In genomic region chr17:46253722-46254121, GRCh38 we compare ENCODE assay signal across 8 cellular contexts. TPM values are rescaled to one million over a fixed set of nuclear protein-coding genes. Genes with fewer than 3 reads are reported as not detected.
A peak's percentile ranks its signal among the peaks of the same experiment; 100 is the strongest.
DNase-seq lines count a peak whose midpoint lies in the region; ATAC-seq and TF ChIP-seq lines count a peak whose summit lies in the region.
"Not testable (repeated sequence)": the region's sequence is repeated elsewhere in the genome, so short reads cannot be mapped to it uniquely, and the experiment has no call there.

No MANE protein-coding gene starts in this region.

- DNase-seq in AG08395 (ENCODE audit: low spot score) = peak; percentile 68
- DNase-seq in GM19240 (ENCODE audit: insufficient read length, low spot score) = peak; percentile 56
- DNase-seq in NCI-H1417 (lab: John Stamatoyannopoulos, UW) = peak in 2 of 3 experiments; percentile 7 to 9
- peak; percentile 64 to 74 (median 73) for DNase-seq in T-helper 17 cell
- DNase-seq in activated T-helper 2 cell treated with anti-CD3 and anti-CD28 coated beads, Interferon-gamma antibody, Interleukin-2, Interleukin-4, amounts not matched to agents 10 μg/mL and 5 μg/mL and 100 μg/mL, durations not matched to agents 14 hours and 24 hours and 36 hours (ENCODE audit: low spot score) = peak; percentile 66
- DNase-seq in erythroblast (lab: John Stamatoyannopoulos, UW) = peak; percentile 81 to 86
- DNase-seq in mesendoderm = peak; percentile 77
- DNase-seq in stimulated activated CD4-positive, alpha-beta T cell treated with anti-CD3 and anti-CD28 coated beads, TNF-alpha, amount 100 ng/mL, for 1 hour (ENCODE audit: low read depth in 3 of 3, low spot score in 1 of 3) = peak; percentile 51 to 72 (median 53)

- not testable (repeated sequence) for H2BK5ac ChIP-seq in mesendoderm (ENCODE audit: low read length)

- not testable (repeated sequence) for TF ChIP-seq POLR2A in erythroblast (IDR thresholded peaks at IDR 0.05; ENCODE audit: low read length)

- no CpG with 5 or more reads among the region's 8 CpGs for WGBS in mesendoderm (ENCODE audit: extremely low coverage, insufficient coverage, low lambda C conversion rate)

- H3K56ac ChIP-seq in mesendoderm (ENCODE audit: low read length) = not testable (repeated sequence)

- not testable (repeated sequence) for H4K8ac ChIP-seq in mesendoderm (ENCODE audit: low read depth, low read length)

- intact Hi-C loops in activated T-helper 2 cell treated with anti-CD3 and anti-CD28 coated beads, Interferon-gamma antibody, Interleukin-2, Interleukin-4, amounts not matched to agents 10 μg/mL and 5 μg/mL and 100 μg/mL, durations not matched to agents 14 hours and 24 hours and 36 hours (cut with micrococcal nuclease) = not testable (repeated sequence)

- not testable (repeated sequence) for H3K4me3 ChIP-seq in mesendoderm (ENCODE audit: low read length)

- not testable (repeated sequence) for H3K4me1 Mint-ChIP-seq in T-helper 17 cell; activated T-helper 2 cell treated with anti-CD3 and anti-CD28 coated beads, Interferon-gamma antibody, Interleukin-2, Interleukin-4, amounts not matched to agents 10 μg/mL and 5 μg/mL and 100 μg/mL, durations not matched to agents 14 hours and 24 hours and 36 hours (ENCODE audit: low read depth)

- H3K4ac ChIP-seq in mesendoderm (ENCODE audit: low read depth, low read length) = not testable (repeated sequence)

- H2BK15ac ChIP-seq in mesendoderm (replicated peaks; ENCODE audit: low read depth) = not testable (repeated sequence)

- not testable (repeated sequence) for H3K36me3 ChIP-seq in mesendoderm (ENCODE audit: control insufficient read depth, insufficient read depth, low read length)

- not testable (repeated sequence) for H2BK120ac ChIP-seq in mesendoderm (ENCODE audit: low read depth, low read length)

- H3K36me3 Mint-ChIP-seq in T-helper 17 cell (ENCODE audit: low read depth); activated T-helper 2 cell treated with anti-CD3 and anti-CD28 coated beads, Interferon-gamma antibody, Interleukin-2, Interleukin-4, amounts not matched to agents 10 μg/mL and 5 μg/mL and 100 μg/mL, durations not matched to agents 14 hours and 24 hours and 36 hours (ENCODE audit: low read depth): not testable (repeated sequence)

- not testable (repeated sequence) for H2AK5ac ChIP-seq in mesendoderm (ENCODE audit: low read length)

- peak; percentile 98 for ATAC-seq in T-helper 17 cell

- not testable (repeated sequence) for H3K79me2 ChIP-seq in mesendoderm (ENCODE audit: control insufficient read depth, insufficient read depth, low read length)

- not testable (repeated sequence) for H4K5ac ChIP-seq in mesendoderm (ENCODE audit: low read length)

- H3K27me3 ChIP-seq in mesendoderm (ENCODE audit: insufficient read depth, low read length, poor library complexity) = not testable (repeated sequence)

- H3K9me3 Mint-ChIP-seq in activated T-helper 2 cell treated with anti-CD3 and anti-CD28 coated beads, Interferon-gamma antibody, Interleukin-2, Interleukin-4, amounts not matched to agents 10 μg/mL and 5 μg/mL and 100 μg/mL, durations not matched to agents 14 hours and 24 hours and 36 hours = not testable (repeated sequence)

- not testable (repeated sequence) for H3K9me3 ChIP-seq in T-helper 17 cell (ENCODE audit: control insufficient read depth, low read length, poor library complexity, severe bottlenecking)

- H3K23ac ChIP-seq in mesendoderm (ENCODE audit: low read length) = not testable (repeated sequence)

- peaks cover 11% of the 10 kb centered on the region for H3K27me3 Mint-ChIP-seq in T-helper 17 cell
- H3K27me3 Mint-ChIP-seq in activated T-helper 2 cell treated with anti-CD3 and anti-CD28 coated beads, Interferon-gamma antibody, Interleukin-2, Interleukin-4, amounts not matched to agents 10 μg/mL and 5 μg/mL and 100 μg/mL, durations not matched to agents 14 hours and 24 hours and 36 hours (ENCODE audit: low read depth) = peaks cover 15% of the 10 kb centered on the region

- not testable (repeated sequence) for H3K18ac ChIP-seq in mesendoderm (ENCODE audit: low read length)

- not testable (repeated sequence) for H3K27ac ChIP-seq in mesendoderm (ENCODE audit: low read depth, low read length)

- H3K4me3 Mint-ChIP-seq in T-helper 17 cell; activated T-helper 2 cell treated with anti-CD3 and anti-CD28 coated beads, Interferon-gamma antibody, Interleukin-2, Interleukin-4, amounts not matched to agents 10 μg/mL and 5 μg/mL and 100 μg/mL, durations not matched to agents 14 hours and 24 hours and 36 hours (ENCODE audit: low read depth): not testable (repeated sequence)

- H3K4me1 ChIP-seq in mesendoderm (ENCODE audit: control insufficient read depth, low read depth, low read length) = not testable (repeated sequence)

- H3K9ac ChIP-seq in mesendoderm (ENCODE audit: low read length) = not testable (repeated sequence)

- not testable (repeated sequence) for H3K4me2 ChIP-seq in mesendoderm (ENCODE audit: low read length)

- peak overlapping the region; percentile 43 for H3K27ac Mint-ChIP-seq in T-helper 17 cell
- H3K27ac Mint-ChIP-seq in activated T-helper 2 cell treated with anti-CD3 and anti-CD28 coated beads, Interferon-gamma antibody, Interleukin-2, Interleukin-4, amounts not matched to agents 10 μg/mL and 5 μg/mL and 100 μg/mL, durations not matched to agents 14 hours and 24 hours and 36 hours = not testable (repeated sequence)

- not testable (repeated sequence) for H3K79me1 ChIP-seq in mesendoderm (ENCODE audit: low read length)

RNA-seq across cellular contexts. Expression of gene LRRC37A, which starts 41.2 kb away (rescaled TPM):
- total RNA-seq in T-helper 17 cell = 10 to 100 TPM in 1 of 2 donors, 1 to 10 TPM in 1; 5.5 to 11.4 TPM
- 2.1 and 2.9 TPM in 2 replicates for total RNA-seq in activated T-helper 2 cell treated with anti-CD3 and anti-CD28 coated beads, Interferon-gamma antibody, Interleukin-2, Interleukin-4, amounts not matched to agents 10 μg/mL and 5 μg/mL and 100 μg/mL, durations not matched to agents 14 hours and 24 hours and 36 hours
- polyA plus RNA-seq in mesendoderm (2013, experiment 1 of 2) = 1.2 TPM
- 1.3 TPM for polyA plus RNA-seq in mesendoderm (2013, experiment 2 of 2)

Comparison
In these comparisons a context has a peak if more than half of its experiments do, and no peak if none do; other contexts are left out.
1. DNase-seq: peak in every context shown above with its lines; median percentile 84 in erythroblast; 77 in mesendoderm; 73 in T-helper 17 cell; 68 in AG08395; 66 in activated T-helper 2 cell treated with anti-CD3 and anti-CD28 coated beads, Interferon-gamma antibody, Interleukin-2, Interleukin-4, amounts not matched to agents 10 μg/mL and 5 μg/mL and 100 μg/mL, durations not matched to agents 14 hours and 24 hours and 36 hours; 56 in GM19240; 53 in stimulated activated CD4-positive, alpha-beta T cell treated with anti-CD3 and anti-CD28 coated beads, TNF-alpha, amount 100 ng/mL, for 1 hour; 8 in NCI-H1417.